In the genomic region with DNA sequence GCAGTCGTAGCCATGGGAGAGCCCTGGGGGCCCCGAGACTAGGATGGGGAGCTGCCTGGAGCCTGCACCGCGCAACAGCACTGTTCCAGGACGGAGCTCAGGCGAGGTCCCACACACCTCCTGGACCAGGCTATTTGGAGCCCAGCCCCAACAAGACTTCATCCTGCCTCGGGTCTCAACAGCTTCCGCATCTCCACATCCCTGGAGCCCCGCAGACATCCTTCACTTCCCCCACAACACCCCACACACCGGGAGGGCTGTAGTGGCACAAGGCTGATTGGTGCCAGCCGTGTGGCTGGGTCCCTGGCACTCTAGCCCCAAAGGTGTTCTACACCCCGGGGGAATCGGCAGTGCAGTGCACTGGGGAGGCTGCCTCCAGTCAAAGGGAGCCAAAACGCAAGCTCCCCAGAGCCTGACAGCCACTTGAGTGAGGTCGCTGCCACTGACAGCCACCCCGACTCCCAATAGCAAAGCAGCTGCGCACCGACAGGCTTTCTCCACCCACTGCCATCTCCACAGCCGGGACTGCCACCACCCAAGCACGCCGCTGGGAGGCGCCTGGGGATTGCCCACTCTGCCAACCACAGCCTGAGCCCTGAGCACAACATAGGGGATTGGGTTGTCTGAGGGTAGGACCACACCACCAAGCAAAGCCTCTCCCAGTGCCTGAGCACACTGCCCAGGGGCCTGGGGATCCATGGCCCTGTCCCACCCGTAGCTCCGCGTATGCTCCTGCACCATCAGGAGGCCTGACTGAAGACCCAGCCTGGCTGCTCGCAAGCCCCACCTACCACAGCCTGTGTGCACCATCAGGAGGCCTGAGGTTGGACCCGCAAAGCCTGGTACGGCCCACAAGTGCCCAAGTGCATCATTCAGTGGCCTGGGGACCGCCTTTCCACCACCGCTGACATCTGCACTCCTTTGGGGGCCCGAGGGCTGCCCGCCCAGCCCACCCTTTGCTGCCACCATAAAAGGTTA, we compare ENCODE assay signal across 8 cellular contexts. TPM values are rescaled to one million over a fixed set of nuclear protein-coding genes. Genes with fewer than 3 reads are reported as not detected.
DNase-seq lines count a peak whose midpoint lies in the region; ATAC-seq, FAIRE-seq and TF ChIP-seq lines count a peak whose summit lies in the region.

No MANE protein-coding gene starts in this region.

- H3K4me1 ChIP-seq in liver (ENCODE audit: control insufficient read depth in 4 of 4, insufficient read depth in 4 of 4, low read length in 3 of 4): peaks cover 0 to 9% (median 3%) of the 10 kb centered on the region in 4 donors

- no peaks in the 10 kb centered on the region for H3K36me3 ChIP-seq in liver (ENCODE audit: control insufficient read depth in 4 of 4, insufficient read depth in 3 of 4, low read depth in 1 of 4, low read length in 3 of 4)

- peak; percentile 87 for ATAC-seq in HG02623 (IDR thresholded peaks at IDR 0.05; ENCODE audit: unreplicated experiment)

- H3K27me3 ChIP-seq in liver (ENCODE audit: control insufficient read depth in 4 of 4, insufficient read depth in 4 of 4, low read length in 3 of 4): no peaks in the 10 kb centered on the region

- TF ChIP-seq RAD21 in liver (IDR thresholded peaks at IDR 0.05): peak; percentile 94 to 99

- TF ChIP-seq CTCF in choroid plexus epithelial cell (conservative IDR thresholded peaks at IDR 0.05; ENCODE audit: low read depth, low read length) (peak; percentile 95), liver (IDR thresholded peaks at IDR 0.05; ENCODE audit: low read depth, low read length, missing input control) (peak; percentile 87)

- DNase-seq in GM12892 (ENCODE audit: insufficient read length): peak; percentile 82
- DNase-seq in NCI-H1694 (lab: John Stamatoyannopoulos, UW): peak; percentile 29
- peak; percentile 89 to 90 for DNase-seq in activated CD4-positive, alpha-beta T cell treated with anti-CD3 and anti-CD28 coated beads for 24 hours (ENCODE audit: low read depth in 2 of 2)
- DNase-seq in choroid plexus epithelial cell (ENCODE audit: low read depth): peak; percentile 70
- DNase-seq in stimulated activated CD4-positive, alpha-beta T cell treated with anti-CD3 and anti-CD28 coated beads, TNF-alpha, amount 100 ng/mL, for 4 hours (ENCODE audit: low read depth in 3 of 3): peak; percentile 84 to 88 (median 86)
- DNase-seq in superior temporal gyrus (ENCODE audit: extremely low spot score): no peak

- FAIRE-seq in GM12892 (lab: Jason Lieb, UNC): peak; percentile 85

- H3K4me3 ChIP-seq in choroid plexus epithelial cell (ENCODE audit: low read depth, low read length): peak overlapping the region; percentile 37
- peak overlapping the region; percentile 9 to 19 (median 15) for H3K4me3 ChIP-seq in liver (ENCODE audit: low read depth in 1 of 3, low read length in 3 of 3)

- no peak overlapping the region for H3K27ac ChIP-seq in liver (ENCODE audit: low read depth in 1 of 2, low read length in 2 of 2)

- WGBS in liver: 48% methylated on average over 32 of the region's 32 CpGs

- no peak for TF ChIP-seq POLR2A in GM12892 (IDR thresholded peaks at IDR 0.05; ENCODE audit: low read depth, low read length)

- H3K9me3 ChIP-seq in liver (ENCODE audit: control insufficient read depth in 4 of 4, low read length in 3 of 4): no peaks in the 10 kb centered on the region

- H3K9ac ChIP-seq in liver (ENCODE audit: low read depth in 1 of 2, low read length in 2 of 2): no peak overlapping the region

TF ChIP-seq in liver, 16 proteins besides CTCF, POLR2A, EP300 and RAD21:
- TF ChIP-seq, protein P1, sequence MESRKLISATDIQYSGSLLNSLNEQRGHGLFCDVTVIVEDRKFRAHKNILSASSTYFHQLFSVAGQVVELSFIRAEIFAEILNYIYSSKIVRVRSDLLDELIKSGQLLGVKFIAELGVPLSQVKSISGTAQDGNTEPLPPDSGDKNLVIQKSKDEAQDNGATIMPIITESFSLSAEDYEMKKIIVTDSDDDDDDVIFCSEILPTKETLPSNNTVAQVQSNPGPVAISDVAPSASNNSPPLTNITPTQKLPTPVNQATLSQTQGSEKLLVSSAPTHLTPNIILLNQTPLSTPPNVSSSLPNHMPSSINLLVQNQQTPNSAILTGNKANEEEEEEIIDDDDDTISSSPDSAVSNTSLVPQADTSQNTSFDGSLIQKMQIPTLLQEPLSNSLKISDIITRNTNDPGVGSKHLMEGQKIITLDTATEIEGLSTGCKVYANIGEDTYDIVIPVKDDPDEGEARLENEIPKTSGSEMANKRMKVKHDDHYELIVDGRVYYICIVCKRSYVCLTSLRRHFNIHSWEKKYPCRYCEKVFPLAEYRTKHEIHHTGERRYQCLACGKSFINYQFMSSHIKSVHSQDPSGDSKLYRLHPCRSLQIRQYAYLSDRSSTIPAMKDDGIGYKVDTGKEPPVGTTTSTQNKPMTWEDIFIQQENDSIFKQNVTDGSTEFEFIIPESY (IDR thresholded peaks at IDR 0.05): no peak
- TF ChIP-seq GABPA (IDR thresholded peaks at IDR 0.05 in 1 of 2, conservative IDR thresholded peaks at IDR 0.05 in 1 of 2) (no peak), NR2F2 (IDR thresholded peaks at IDR 0.05) (no peak), EGR1 (IDR thresholded peaks at IDR 0.05; ENCODE audit: low read depth in 2 of 2) (no peak), SP1 (IDR thresholded peaks at IDR 0.05) (no peak), FOXA1 (IDR thresholded peaks at IDR 0.05) (no peak), HNF4G (IDR thresholded peaks at IDR 0.05) (no peak), RXRA (IDR thresholded peaks at IDR 0.05) (no peak), JUND (IDR thresholded peaks at IDR 0.05) (no peak)
- TF ChIP-seq, protein P2, sequence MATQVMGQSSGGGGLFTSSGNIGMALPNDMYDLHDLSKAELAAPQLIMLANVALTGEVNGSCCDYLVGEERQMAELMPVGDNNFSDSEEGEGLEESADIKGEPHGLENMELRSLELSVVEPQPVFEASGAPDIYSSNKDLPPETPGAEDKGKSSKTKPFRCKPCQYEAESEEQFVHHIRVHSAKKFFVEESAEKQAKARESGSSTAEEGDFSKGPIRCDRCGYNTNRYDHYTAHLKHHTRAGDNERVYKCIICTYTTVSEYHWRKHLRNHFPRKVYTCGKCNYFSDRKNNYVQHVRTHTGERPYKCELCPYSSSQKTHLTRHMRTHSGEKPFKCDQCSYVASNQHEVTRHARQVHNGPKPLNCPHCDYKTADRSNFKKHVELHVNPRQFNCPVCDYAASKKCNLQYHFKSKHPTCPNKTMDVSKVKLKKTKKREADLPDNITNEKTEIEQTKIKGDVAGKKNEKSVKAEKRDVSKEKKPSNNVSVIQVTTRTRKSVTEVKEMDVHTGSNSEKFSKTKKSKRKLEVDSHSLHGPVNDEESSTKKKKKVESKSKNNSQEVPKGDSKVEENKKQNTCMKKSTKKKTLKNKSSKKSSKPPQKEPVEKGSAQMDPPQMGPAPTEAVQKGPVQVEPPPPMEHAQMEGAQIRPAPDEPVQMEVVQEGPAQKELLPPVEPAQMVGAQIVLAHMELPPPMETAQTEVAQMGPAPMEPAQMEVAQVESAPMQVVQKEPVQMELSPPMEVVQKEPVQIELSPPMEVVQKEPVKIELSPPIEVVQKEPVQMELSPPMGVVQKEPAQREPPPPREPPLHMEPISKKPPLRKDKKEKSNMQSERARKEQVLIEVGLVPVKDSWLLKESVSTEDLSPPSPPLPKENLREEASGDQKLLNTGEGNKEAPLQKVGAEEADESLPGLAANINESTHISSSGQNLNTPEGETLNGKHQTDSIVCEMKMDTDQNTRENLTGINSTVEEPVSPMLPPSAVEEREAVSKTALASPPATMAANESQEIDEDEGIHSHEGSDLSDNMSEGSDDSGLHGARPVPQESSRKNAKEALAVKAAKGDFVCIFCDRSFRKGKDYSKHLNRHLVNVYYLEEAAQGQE (IDR thresholded peaks at IDR 0.05): no peak

RNA-seq across cellular contexts. Expression of a gene that starts 13.2 kb away (rescaled TPM):
- not detected for polyA plus RNA-seq in GM12892 (2012; ENCODE audit: missing spikeins)
- total RNA-seq in liver: 1 to 10 TPM in 1 of 2 donors, under 1 TPM in 1; 0.56 to 1.5 TPM
- polyA plus RNA-seq in liver: under 1 TPM; 0.18 to 0.96 TPM

RNA-seq across cellular contexts. Expression of a gene that starts 53.4 kb away (rescaled TPM):
- 59.9 TPM for polyA plus RNA-seq in GM12892 (2012; ENCODE audit: missing spikeins)
- 1 to 10 TPM; 1.8 to 2.7 TPM for total RNA-seq in liver
- polyA plus RNA-seq in liver: 1 to 10 TPM; 1.3 to 1.6 TPM

RNA-seq across cellular contexts. Expression of a gene that starts 55.0 kb away (rescaled TPM):
- polyA plus RNA-seq in GM12892 (2012; ENCODE audit: missing spikeins): 3.2 TPM
- total RNA-seq in liver: 1 to 10 TPM; 3.1 to 3.2 TPM
- polyA plus RNA-seq in liver: 1 to 10 TPM; 2.9 to 4.2 TPM
